ENCODE assay signal across 19 cellular contexts in the genomic region with DNA sequence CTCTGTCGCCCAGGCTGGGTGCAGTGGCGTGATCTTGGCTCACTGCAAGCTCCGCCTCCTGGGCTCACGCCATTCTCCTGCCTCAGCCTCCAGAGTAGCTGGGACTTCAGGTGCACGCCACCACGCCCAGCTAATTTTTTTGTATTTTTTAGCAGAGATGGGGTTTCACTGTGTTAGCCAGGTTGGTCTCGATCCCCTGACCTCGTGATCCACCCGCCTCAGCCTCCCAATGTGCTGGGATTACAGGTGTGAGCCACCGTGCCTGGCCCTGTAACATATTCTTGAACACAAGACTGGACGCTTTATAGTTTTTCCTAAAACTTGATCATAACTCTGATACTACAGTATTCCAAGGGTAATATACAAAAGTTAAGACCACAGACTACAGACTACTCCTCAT. TPM values are rescaled to one million over a fixed set of nuclear protein-coding genes. Genes with fewer than 3 reads are reported as not detected.
"Had no signal": no experiment of that assay in that cellular context is flagged by ENCODE, and none has a peak within 500 bp of the region (broad histone marks: within the 10 kb centered on the region; RNA-seq: fewer than 3 reads in every experiment).

No MANE protein-coding gene starts in this region.

RNA-seq across cellular contexts. Expression of a gene that starts 45.5 kb away (rescaled TPM):
- total RNA-seq: activated naive CD4-positive, alpha-beta T cell treated with anti-CD3 and anti-CD28 coated beads for 36 hours; activated naive CD4-positive, alpha-beta T cell treated with anti-CD3 and anti-CD28 coated beads, Interleukin-2, amount 50 U/mL, for 72 hours; activated naive CD8-positive, alpha-beta T cell treated with anti-CD3 and anti-CD28 coated beads for 36 hours; activated naive CD8-positive, alpha-beta T cell treated with anti-CD3 and anti-CD28 coated beads, Interleukin-2, amount 10 ng/mL, durations not matched to agents 7 days and 5 days; activated T-cell treated with anti-CD3 and anti-CD28 coated beads, Interleukin-2, amount 50 U/mL, for 4 hours; activated T-cell treated with anti-CD3 and anti-CD28 coated beads, Interleukin-2, amount 50 U/mL, for 72 hours; activated T-helper 1 cell treated with anti-CD3 and anti-CD28 coated beads, Interleukin-12 subunit alpha, Interleukin-12 subunit beta, Interleukin-2, Interleukin-4 antibody, amounts not matched to agents 30 ng/mL and 10 ng/mL and 1 ng/mL, durations not matched to agents 14 hours and 24 hours and 36 hours; activated T-helper 17 cell treated with anti-CD3 and anti-CD28 coated beads, Interleukin-2, amount 50 U/mL, for 72 hours; activated T-helper 2 cell treated with anti-CD3 and anti-CD28 coated beads, Interferon-gamma antibody, Interleukin-2, Interleukin-4, amounts not matched to agents 10 μg/mL and 5 μg/mL and 100 μg/mL, durations not matched to agents 14 hours and 24 hours and 36 hours; aorta; astrocyte; body of pancreas; breast epithelium; bronchial epithelial cell; cardiac septum; cerebellum; chondrocyte had no signal
- polyA plus RNA-seq: adipose tissue, cardiac muscle cell had no signal

RNA-seq across cellular contexts. Expression of a gene that starts 58.9 kb away (rescaled TPM):
- total RNA-seq: activated naive CD4-positive, alpha-beta T cell treated with anti-CD3 and anti-CD28 coated beads for 36 hours; activated naive CD4-positive, alpha-beta T cell treated with anti-CD3 and anti-CD28 coated beads, Interleukin-2, amount 50 U/mL, for 72 hours; activated T-cell treated with anti-CD3 and anti-CD28 coated beads, Interleukin-2, amount 50 U/mL, for 72 hours; activated T-helper 1 cell treated with anti-CD3 and anti-CD28 coated beads, Interleukin-12 subunit alpha, Interleukin-12 subunit beta, Interleukin-2, Interleukin-4 antibody, amounts not matched to agents 30 ng/mL and 10 ng/mL and 1 ng/mL, durations not matched to agents 14 hours and 24 hours and 36 hours; activated T-helper 17 cell treated with anti-CD3 and anti-CD28 coated beads, Interleukin-2, amount 50 U/mL, for 72 hours; cardiac septum had no signal
- polyA plus RNA-seq: aorta had no signal
